In the genomic region with DNA sequence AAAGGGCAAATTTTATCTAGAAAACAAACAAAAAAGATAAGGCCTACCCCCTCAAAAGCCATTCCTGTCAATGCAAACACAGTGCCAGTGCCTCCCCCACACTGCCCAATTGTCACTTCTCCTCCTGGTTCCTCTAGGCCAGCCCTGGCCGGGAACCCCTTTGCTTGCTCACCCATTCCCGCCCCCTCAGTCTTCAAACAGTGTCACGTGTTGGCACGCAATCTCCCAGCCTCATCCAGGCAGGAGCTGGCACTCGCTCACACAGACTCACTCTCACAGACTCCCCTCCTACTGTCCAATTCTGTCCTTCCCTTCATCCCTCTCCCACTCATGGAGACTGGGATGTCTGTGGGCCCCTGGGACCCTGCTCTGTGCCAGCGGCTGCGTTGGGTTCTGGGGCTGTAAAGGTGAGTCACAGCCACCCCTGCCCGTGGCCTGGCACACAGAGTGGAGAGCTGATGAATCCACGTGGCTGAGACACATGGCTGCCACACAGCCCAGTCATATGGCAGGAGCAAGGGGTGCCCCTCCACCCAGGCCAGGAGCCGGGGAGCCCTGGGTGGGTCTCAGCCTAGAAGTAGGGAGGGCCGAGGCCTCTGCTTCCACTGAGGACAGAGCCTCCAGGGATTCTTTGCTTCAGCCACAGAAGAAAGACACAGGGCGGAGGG, we compare ENCODE assay signal across 8 cellular contexts. TPM values are rescaled to one million over a fixed set of nuclear protein-coding genes. Genes with fewer than 3 reads are reported as not detected.
A peak's percentile ranks its signal among the peaks of the same experiment; 100 is the strongest.
DNase-seq lines count a peak whose midpoint lies in the region; ATAC-seq and TF ChIP-seq lines count a peak whose summit lies in the region.

No MANE protein-coding gene starts in this region.

- H3K9me3 Mint-ChIP-seq in activated naive CD8-positive, alpha-beta T cell treated with anti-CD3 and anti-CD28 coated beads, Interleukin-2, amount 10 ng/mL, durations not matched to agents 7 days and 5 days = no peaks in the 10 kb centered on the region
- no peaks in the 10 kb centered on the region for H3K9me3 Mint-ChIP-seq in stimulated activated naive CD8-positive, alpha-beta T cell treated with anti-CD3 and anti-CD28 coated beads, Interleukin-15, Interleukin-2, amounts not matched to agents 100 ng/mL and 50 ng/mL, for 24 hours

- H3K27ac Mint-ChIP-seq in activated naive CD8-positive, alpha-beta T cell treated with anti-CD3 and anti-CD28 coated beads, Interleukin-2, amount 10 ng/mL, durations not matched to agents 7 days and 5 days = peak overlapping the region; percentile 86
- peak overlapping the region; percentile 79 for H3K27ac Mint-ChIP-seq in stimulated activated naive CD8-positive, alpha-beta T cell treated with anti-CD3 and anti-CD28 coated beads, Interleukin-15, Interleukin-2, amounts not matched to agents 100 ng/mL and 50 ng/mL, for 24 hours

- H3K4me3 Mint-ChIP-seq in activated naive CD8-positive, alpha-beta T cell treated with anti-CD3 and anti-CD28 coated beads, Interleukin-2, amount 10 ng/mL, durations not matched to agents 7 days and 5 days = peak overlapping the region; percentile 44
- H3K4me3 Mint-ChIP-seq in stimulated activated naive CD8-positive, alpha-beta T cell treated with anti-CD3 and anti-CD28 coated beads, Interleukin-15, Interleukin-2, amounts not matched to agents 100 ng/mL and 50 ng/mL, for 24 hours = no peak overlapping the region

- no peak overlapping the region for H3K4me3 ChIP-seq in AG09309 (ENCODE audit: control insufficient read depth, low read depth, low read length)

- no peak for TF ChIP-seq CTCF in AG09309 (IDR thresholded peaks at IDR 0.05; ENCODE audit: control insufficient read depth, insufficient read depth, low read depth, low read length, missing control alignments)

- ATAC-seq in activated naive CD8-positive, alpha-beta T cell treated with anti-CD3 and anti-CD28 coated beads, Interleukin-2, amount 10 ng/mL, durations not matched to agents 7 days and 5 days (ENCODE audit: low read depth) = peak; percentile 8
- no peak for ATAC-seq in GM18907 (IDR thresholded peaks at IDR 0.05; ENCODE audit: unreplicated experiment)

- POLR2A ChIA-PET in activated naive CD8-positive, alpha-beta T cell treated with anti-CD3 and anti-CD28 coated beads, Interleukin-2, amount 10 ng/mL, durations not matched to agents 7 days and 5 days (lab: Charles Lee) = interaction anchor here (1.9 kb wide), 1 partner anchor 9 kb away, joined by 7 read pairs; no protein-coding TSS in a partner anchor

- DNase-seq in AG09309 (ENCODE audit: low read depth) (peak; percentile 67), HT-29 (ENCODE audit: low spot score) (peak; percentile 78), hepatic stellate cell (ENCODE audit: low spot score) (peak; percentile 89), epidermal melanocyte (ENCODE audit: insufficient read length, low spot score) (no peak), HuH-7 (ENCODE audit: low spot score) (no peak)
- no peak for DNase-seq in activated naive CD8-positive, alpha-beta T cell treated with anti-CD3 and anti-CD28 coated beads, Interleukin-2, amount 10 ng/mL, durations not matched to agents 7 days and 5 days

- H3K36me3 Mint-ChIP-seq in activated naive CD8-positive, alpha-beta T cell treated with anti-CD3 and anti-CD28 coated beads, Interleukin-2, amount 10 ng/mL, durations not matched to agents 7 days and 5 days = peaks cover 20% of the 10 kb centered on the region
- H3K36me3 Mint-ChIP-seq in stimulated activated naive CD8-positive, alpha-beta T cell treated with anti-CD3 and anti-CD28 coated beads, Interleukin-15, Interleukin-2, amounts not matched to agents 100 ng/mL and 50 ng/mL, for 24 hours (ENCODE audit: low read depth) = peaks cover 22% of the 10 kb centered on the region

- peaks cover 34% of the 10 kb centered on the region for H3K4me1 Mint-ChIP-seq in activated naive CD8-positive, alpha-beta T cell treated with anti-CD3 and anti-CD28 coated beads, Interleukin-2, amount 10 ng/mL, durations not matched to agents 7 days and 5 days
- peaks cover 34% of the 10 kb centered on the region for H3K4me1 Mint-ChIP-seq in stimulated activated naive CD8-positive, alpha-beta T cell treated with anti-CD3 and anti-CD28 coated beads, Interleukin-15, Interleukin-2, amounts not matched to agents 100 ng/mL and 50 ng/mL, for 24 hours (ENCODE audit: low read depth)

- no peaks in the 10 kb centered on the region for H3K27me3 Mint-ChIP-seq in activated naive CD8-positive, alpha-beta T cell treated with anti-CD3 and anti-CD28 coated beads, Interleukin-2, amount 10 ng/mL, durations not matched to agents 7 days and 5 days
- H3K27me3 Mint-ChIP-seq in stimulated activated naive CD8-positive, alpha-beta T cell treated with anti-CD3 and anti-CD28 coated beads, Interleukin-15, Interleukin-2, amounts not matched to agents 100 ng/mL and 50 ng/mL, for 24 hours = no peaks in the 10 kb centered on the region

RNA-seq across cellular contexts. Expression of a gene that starts 54.8 kb away (rescaled TPM):
- total RNA-seq in HT-29 (2014; rRNA removed; shearing (Covaris generic)) = 92.3 and 109 TPM in 2 replicates
- total RNA-seq in activated naive CD8-positive, alpha-beta T cell treated with anti-CD3 and anti-CD28 coated beads, Interleukin-2, amount 10 ng/mL, durations not matched to agents 7 days and 5 days = 10 to 100 TPM; 34.4 to 36.9 TPM

Comparison
In these comparisons a context has a peak if more than half of its experiments do, and no peak if none do; other contexts are left out.
1. DNase-seq: peak in AG09309 (single experiment), HT-29 (single experiment) and hepatic stellate cell (single experiment); none in activated naive CD8-positive, alpha-beta T cell treated with anti-CD3 and anti-CD28 coated beads, Interleukin-2, amount 10 ng/mL, durations not matched to agents 7 days and 5 days (single experiment), epidermal melanocyte (single experiment) and HuH-7 (single experiment).